34 cellular contexts compared by ENCODE assay signal in genomic region chr1:176576670-176577069, GRCh38.
"Had no signal": no experiment of that assay in that cellular context is flagged by ENCODE, and none has a peak within 500 bp of the region (broad histone marks: within the 10 kb centered on the region; RNA-seq: fewer than 3 reads in every experiment).

No MANE protein-coding gene starts in this region.

- H3K9ac ChIP-seq: KMS-11 had no signal

- H3K4me2 ChIP-seq: KMS-11 had no signal

- H3K4me3 ChIP-seq: MG63 had no signal

- H3K36me3 ChIP-seq: MG63 had no signal

- H3K27ac ChIP-seq: KMS-11 had no signal

- H3K27me3 ChIP-seq: MG63 had no signal

- H3K9me3 ChIP-seq: MG63 had no signal

- DNase-seq: Karpas-422, Kasumi-1, MM.1S, MV-4-11, NCI-H1048, NCI-H1092, NCI-H1092 treated with DMSO at 0.1 percent for 48 hours, NCI-H1105, NCI-H1105 treated with DMSO at 0.1 percent for 48 hours, NCI-H1417, NCI-H1417 treated with DMSO at 0.1 percent for 48 hours, NCI-H1436, NCI-H1436 treated with DMSO at 0.1 percent for 48 hours, NCI-H146, NCI-H1694, NCI-H1694 treated with DMSO at 0.1 percent for 48 hours, NCI-H187, NCI-H187 treated with DMSO at 0.1 percent for 48 hours, NCI-H1930, NCI-H2029, NCI-H2029 treated with DMSO at 0.1 percent for 48 hours, NCI-H2081, NCI-H2081 treated with DMSO at 0.1 percent for 48 hours, NCI-H2107, NCI-H2171, NCI-H2171 treated with DMSO at 0.1 percent for 48 hours, NCI-H2227 treated with DMSO at 0.1 percent for 48 hours, NCI-H226, NCI-H345, NCI-H446, NCI-H446 treated with DMSO at 0.1 percent for 48 hours, NCI-H510A had no signal
